In the genomic region with DNA sequence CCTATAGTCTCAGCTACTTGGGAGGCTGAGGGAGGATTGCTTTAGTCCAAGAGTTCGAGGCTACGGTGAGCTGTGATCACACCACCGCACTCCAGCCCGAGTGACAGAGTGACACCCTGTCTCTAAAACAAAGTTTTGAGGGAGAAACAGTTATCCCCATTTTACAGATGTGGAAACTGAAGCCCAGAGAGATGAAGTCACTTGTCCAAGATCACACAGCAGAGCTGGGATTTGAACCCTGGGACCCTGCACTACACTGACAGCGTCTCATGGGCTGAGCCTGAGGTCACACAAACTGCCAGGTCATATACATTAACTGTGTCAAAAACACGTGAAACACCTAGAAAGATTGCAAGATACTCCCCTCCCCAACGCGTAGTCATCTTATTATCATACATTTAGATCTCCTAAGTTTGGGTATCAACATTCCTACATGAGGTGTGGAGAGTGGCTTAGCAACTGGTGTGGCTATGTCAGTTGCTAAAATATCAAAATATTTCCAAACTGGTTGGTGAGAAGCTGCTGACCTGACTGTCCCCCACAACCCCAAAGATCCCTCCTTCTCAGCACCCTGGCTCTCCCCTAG, we compare ENCODE assay signal across 24 cellular contexts. TPM values are rescaled to one million over a fixed set of nuclear protein-coding genes. Genes with fewer than 3 reads are reported as not detected.
"Had no signal": no experiment of that assay in that cellular context is flagged by ENCODE, and none has a peak within 500 bp of the region (broad histone marks: within the 10 kb centered on the region; RNA-seq: fewer than 3 reads in every experiment).

No MANE protein-coding gene starts in this region.

- H3K4me1 Mint-ChIP-seq: activated B cell treated with CpG ODN at 0.5 μM for 24 hours; activated naive CD4-positive, alpha-beta T cell treated with anti-CD3 and anti-CD28 coated beads, Interleukin-2, amount 10 ng/mL, durations not matched to agents 7 days and 5 days had no signal

- H3K9me3 ChIP-seq: adrenal gland, breast epithelium, neutrophil, right lobe of liver had no signal

- H2AFZ ChIP-seq: parathyroid adenoma had no signal

- H3K27ac Mint-ChIP-seq: activated B cell treated with CpG ODN at 0.5 μM for 24 hours; activated CD4-positive, alpha-beta T cell treated with anti-CD3 and anti-CD28 coated beads, Interleukin-2, amount 10 ng/mL, durations not matched to agents 24 days and 14 days; activated naive CD4-positive, alpha-beta T cell treated with anti-CD3 and anti-CD28 coated beads, Interleukin-2, amount 10 ng/mL, durations not matched to agents 7 days and 5 days; activated T-cell treated with anti-CD3 and anti-CD28 coated beads, Interleukin-2, amount 50 U/mL, for 24 hours; natural killer cell; T-cell had no signal

- H3K27me3 Mint-ChIP-seq: activated B cell treated with CpG ODN at 0.5 μM for 24 hours; activated T-cell treated with anti-CD3 and anti-CD28 coated beads, Interleukin-2, amount 50 U/mL, for 24 hours; T-cell had no signal

- H3K9me3 Mint-ChIP-seq: activated B cell treated with CpG ODN at 0.5 μM for 24 hours; activated naive CD4-positive, alpha-beta T cell treated with anti-CD3 and anti-CD28 coated beads, Interleukin-2, amount 10 ng/mL, durations not matched to agents 7 days and 5 days; activated T-cell treated with anti-CD3 and anti-CD28 coated beads, Interleukin-2, amount 50 U/mL, for 24 hours; natural killer cell; T-cell had no signal

- ATAC-seq: gastroesophageal sphincter, heart left ventricle, natural killer cell, SK-N-SH treated with all-trans-retinoic acid at 6 μM for 48 hours, T-cell had no signal

- H3K9ac ChIP-seq: parathyroid adenoma had no signal

- H3K4me3 ChIP-seq: adrenal gland, breast epithelium, esophagus muscularis mucosa, gastroesophageal sphincter, heart left ventricle, right lobe of liver had no signal

- H3K4me1 ChIP-seq: adrenal gland, breast epithelium, esophagus muscularis mucosa, gastroesophageal sphincter, heart left ventricle, parathyroid adenoma, right lobe of liver had no signal

- H3K27ac ChIP-seq: adrenal gland, breast epithelium, esophagus muscularis mucosa, gastroesophageal sphincter, heart left ventricle, neutrophil, parathyroid adenoma, right lobe of liver had no signal

- H3K27me3 ChIP-seq: adrenal gland, breast epithelium, right lobe of liver had no signal

- FAIRE-seq: astrocyte, endothelial cell of umbilical vein, small intestine, urothelium cell line had no signal

- DNase-seq: activated B cell treated with CpG ODN at 0.5 μM for 24 hours; activated CD4-positive, alpha-beta T cell treated with anti-CD3 and anti-CD28 coated beads, Interleukin-2, amount 10 ng/mL, durations not matched to agents 24 days and 14 days; activated naive CD4-positive, alpha-beta T cell treated with anti-CD3 and anti-CD28 coated beads, Interleukin-2, amount 10 ng/mL, durations not matched to agents 7 days and 5 days; activated T-cell treated with anti-CD3 and anti-CD28 coated beads, Interleukin-2, amount 50 U/mL, for 24 hours; adrenal gland; cerebellar nuclear complex; effector CD4-positive, alpha-beta T cell; heart left ventricle; mesenchymal stem cell; natural killer cell; right lobe of liver; small intestine; stimulated activated CD4-positive, alpha-beta T cell treated with anti-CD3 and anti-CD28 coated beads, Interleukin-15, amount 100 ng/mL, for 24 hours; stimulated activated CD4-positive, alpha-beta T cell treated with anti-CD3 and anti-CD28 coated beads, Interleukin-4, amount 100 ng/mL, for 1 hour; T-cell had no signal

- H3K36me3 Mint-ChIP-seq: activated naive CD4-positive, alpha-beta T cell treated with anti-CD3 and anti-CD28 coated beads, Interleukin-2, amount 10 ng/mL, durations not matched to agents 7 days and 5 days; natural killer cell had no signal

- H3K4me3 Mint-ChIP-seq: activated B cell treated with CpG ODN at 0.5 μM for 24 hours; activated CD4-positive, alpha-beta T cell treated with anti-CD3 and anti-CD28 coated beads, Interleukin-2, amount 10 ng/mL, durations not matched to agents 24 days and 14 days; activated naive CD4-positive, alpha-beta T cell treated with anti-CD3 and anti-CD28 coated beads, Interleukin-2, amount 10 ng/mL, durations not matched to agents 7 days and 5 days; activated T-cell treated with anti-CD3 and anti-CD28 coated beads, Interleukin-2, amount 50 U/mL, for 24 hours; natural killer cell; T-cell had no signal

- H3K36me3 ChIP-seq: adrenal gland, breast epithelium, esophagus muscularis mucosa, gastroesophageal sphincter, heart left ventricle, neutrophil, right lobe of liver had no signal

RNA-seq across cellular contexts. Expression of a gene that starts 8.2 kb away (rescaled TPM):
- total RNA-seq: endothelial cell of umbilical vein had no signal
